ENCODE assay signal across 19 cellular contexts in genomic region chr6:72857791-72858190, GRCh38.
DNase-seq lines count a peak whose midpoint lies in the region; ATAC-seq and TF ChIP-seq lines count a peak whose summit lies in the region.
"Had no signal": no experiment of that assay in that cellular context is flagged by ENCODE, and none has a peak within 500 bp of the region (broad histone marks: within the 10 kb centered on the region; RNA-seq: fewer than 3 reads in every experiment).

No MANE protein-coding gene starts in this region.

- in situ Hi-C loops in astrocyte of the spinal cord (cut with HindIII; ENCODE audit: low sequenced_read_pairs) = no loop called here

- peak; percentile 43 for DNase-seq in AG10803 (ENCODE audit: low read depth)
- peak; percentile 15 for DNase-seq in HS-5 (ENCODE audit: low read depth)
- DNase-seq in astrocyte of the spinal cord (ENCODE audit: low read depth, low spot score) = peak; percentile 67
- DNase-seq in foreskin melanocyte = peak; percentile 29
- DNase-seq in NCI-H128 (lab: John Stamatoyannopoulos, UW; ENCODE audit: unreplicated experiment) = no peak
- no peak for DNase-seq in coronary artery (ENCODE audit: low spot score)
- no peak for DNase-seq in HuH-7.5 (ENCODE audit: low spot score)
- DNase-seq: ACHN; activated CD4-positive, alpha-beta T cell treated with anti-CD3 and anti-CD28 coated beads, Interleukin-2, amount 50 U/mL, for 1 hour; activated CD8-positive, alpha-beta memory T cell treated with anti-CD3 and anti-CD28 coated beads, Interleukin-2, amount 50 U/mL, for 48 hours; activated gamma-delta T cell; left colon; NCI-H1930; NCI-H446 treated with DMSO at 0.1 percent for 48 hours; substantia nigra; T-cell; uterus had no signal

- H3K27ac ChIP-seq in coronary artery = no peak overlapping the region
- H3K27ac ChIP-seq: prostate gland, uterus had no signal

- H3K4me3 ChIP-seq in AG10803 (ENCODE audit: low read length) = no peak overlapping the region
- H3K4me3 ChIP-seq in astrocyte of the spinal cord (ENCODE audit: low read depth, low read length) = no peak overlapping the region
- H3K4me3 ChIP-seq in coronary artery = no peak overlapping the region
- H3K4me3 ChIP-seq: prostate gland, uterus had no signal

- TF ChIP-seq CTCF in AG10803 (conservative IDR thresholded peaks at IDR 0.05; ENCODE audit: low read length) (no peak), astrocyte of the spinal cord (IDR thresholded peaks at IDR 0.05; ENCODE audit: low read depth, low read length) (no peak), coronary artery (IDR thresholded peaks at IDR 0.05) (no peak)

- no peak for ATAC-seq in HG02840 (IDR thresholded peaks at IDR 0.05; ENCODE audit: low FRiP score, unreplicated experiment)
- ATAC-seq: left colon, T-cell had no signal

Comparison
In these comparisons a context has a peak if more than half of its experiments do, and no peak if none do; other contexts are left out.
1. DNase-seq: peak in AG10803 (single experiment), HS-5 (single experiment), astrocyte of the spinal cord (single experiment) and foreskin melanocyte (single experiment); none in NCI-H128 (single experiment), coronary artery (single experiment) and HuH-7.5 (single experiment).